ENCODE assay signal across 12 cellular contexts in the genomic region with DNA sequence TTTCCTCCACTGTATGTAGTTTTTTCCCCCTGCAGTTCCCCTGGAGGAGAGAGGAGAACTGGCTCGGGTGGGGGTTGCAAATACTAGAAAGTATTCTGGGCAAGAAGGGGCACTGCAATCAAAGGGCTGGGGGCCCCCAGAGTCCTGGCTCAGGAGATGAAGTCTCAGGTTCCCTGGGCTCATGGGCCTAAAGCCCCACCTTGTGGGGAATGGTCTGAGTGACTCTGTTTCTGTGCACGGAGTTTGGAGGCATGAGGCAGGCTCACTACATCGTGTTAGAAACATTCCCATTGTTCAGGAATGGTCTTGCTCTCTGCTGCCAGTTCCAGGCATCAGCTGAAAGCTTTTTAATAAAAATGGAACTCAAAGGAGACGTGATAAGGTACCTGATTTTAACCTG.
DNase-seq lines count a peak whose midpoint lies in the region; ATAC-seq, FAIRE-seq and TF ChIP-seq lines count a peak whose summit lies in the region.
"Had no signal": no experiment of that assay in that cellular context is flagged by ENCODE, and none has a peak within 500 bp of the region (broad histone marks: within the 10 kb centered on the region; RNA-seq: fewer than 3 reads in every experiment).

No MANE protein-coding gene starts in this region.

- H3F3A ChIP-seq in neural progenitor cell (ENCODE audit: low read depth) = no peaks in the 10 kb centered on the region

- H3K23ac ChIP-seq in H1 (ENCODE audit: insufficient read length) = no peak overlapping the region

- H3K23me2 ChIP-seq in H1 (ENCODE audit: low read depth, low read length) = no peaks in the 10 kb centered on the region

- H2BK20ac ChIP-seq in H1 (ENCODE audit: low read length) = no peak overlapping the region

- no peak overlapping the region for H3K4me3 Mint-ChIP-seq in neural progenitor cell
- H3K4me3 Mint-ChIP-seq: activated naive CD4-positive, alpha-beta T cell treated with anti-CD3 and anti-CD28 coated beads, Interleukin-2, amount 50 U/mL, for 24 hours had no signal

- H3K4me1 ChIP-seq in H1 (replicated peaks in 1 of 4; ENCODE audit: control insufficient read depth in 3 of 4, insufficient read depth in 4 of 4, low read length in 3 of 4) (no peaks in the 10 kb centered on the region; a peak in 1 of 7 replicates), neural progenitor cell (peaks cover 4% of the 10 kb centered on the region)
- H3K4me1 ChIP-seq: upper lobe of right lung had no signal

- H3K56ac ChIP-seq in H1 (replicated peaks; ENCODE audit: insufficient read length, low read depth, low read length) = no peak overlapping the region

- no peak overlapping the region for H3K14ac ChIP-seq in H1 (ENCODE audit: insufficient read length)

- H4K20me1 ChIP-seq in H1 (replicated peaks in 1 of 2; ENCODE audit: control insufficient read depth in 1 of 2, insufficient read depth in 2 of 2, low read length in 2 of 2) = no peaks in the 10 kb centered on the region
- H4K20me1 ChIP-seq in neural progenitor cell (ENCODE audit: low read depth) = no peaks in the 10 kb centered on the region

- TF ChIP-seq EP300 in H1 (IDR thresholded peaks at IDR 0.05; ENCODE audit: borderline replicate concordance in 1 of 2, low read depth in 2 of 2, low read length in 2 of 2) = no peak

- no peak overlapping the region for H4K8ac ChIP-seq in H1 (ENCODE audit: extremely low read depth, insufficient read depth, low read length)

- H3K4me1 Mint-ChIP-seq in neural progenitor cell = peaks cover 26% of the 10 kb centered on the region
- H3K4me1 Mint-ChIP-seq: activated naive CD4-positive, alpha-beta T cell treated with anti-CD3 and anti-CD28 coated beads, Interleukin-2, amount 50 U/mL, for 24 hours had no signal

- DNase-seq in DMS 273 (lab: John Stamatoyannopoulos, UW; ENCODE audit: unreplicated experiment) (peak; percentile 69), DMS 273 treated with DMSO at 0.1 percent for 48 hours (lab: John Stamatoyannopoulos, UW) (no peak), NCI-H1694 (lab: John Stamatoyannopoulos, UW) (peak; percentile 44), H1 (ENCODE audit: low read depth in 1 of 2, low spot score in 2 of 2) (peak in 1 of 2 experiments; percentile 43), neural progenitor cell (ENCODE audit: low spot score) (peak; percentile 63)
- DNase-seq in activated naive CD4-positive, alpha-beta T cell (lab: John Stamatoyannopoulos, UW) = no peak
- DNase-seq: stimulated activated CD4-positive, alpha-beta T cell treated with anti-CD3 and anti-CD28 coated beads, Interleukin-4, amount 100 ng/mL, for 4 hours; upper lobe of right lung had no signal

- H3K9ac ChIP-seq in H1 (replicated peaks in 1 of 4; ENCODE audit: extremely low read depth in 1 of 4, low read depth in 3 of 4, low read length in 3 of 4) (no peak overlapping the region), neural progenitor cell (no peak overlapping the region)

- H3K79me2 ChIP-seq in H1 (ENCODE audit: control insufficient read depth in 1 of 2, insufficient read depth in 2 of 2, low read length in 2 of 2) (no peaks in the 10 kb centered on the region), neural progenitor cell (ENCODE audit: low read depth) (no peaks in the 10 kb centered on the region)

- 37% methylated on average over 3 of the region's 4 CpGs; no CpG with 5 or more reads in 1 of the 2 experiments for WGBS in H1 (ENCODE audit: extremely low coverage in 1 of 2, insufficient coverage in 1 of 2, insufficient read length in 1 of 2, insufficient replicate concordance in 2 of 2, low coverage in 1 of 2, low lambda C conversion rate in 2 of 2, missing lambda C conversion rate in 1 of 2), 2 experiments

- no peaks in the 10 kb centered on the region for H3K79me1 ChIP-seq in H1 (ENCODE audit: low read depth, low read length)

- H3K27ac Mint-ChIP-seq in neural progenitor cell = peak overlapping the region; percentile 90
- H3K27ac Mint-ChIP-seq: activated naive CD4-positive, alpha-beta T cell treated with anti-CD3 and anti-CD28 coated beads, Interleukin-2, amount 50 U/mL, for 24 hours had no signal

- no peak overlapping the region for H2BK5ac ChIP-seq in H1 (ENCODE audit: low read depth, low read length)

- H3K9me3 ChIP-seq in H1 (ENCODE audit: insufficient read depth in 2 of 2, low read depth in 1 of 2, low read length in 1 of 2) = no peaks in the 10 kb centered on the region
- peaks cover 5% of the 10 kb centered on the region for H3K9me3 ChIP-seq in neural progenitor cell (ENCODE audit: low read depth)
- H3K9me3 ChIP-seq: upper lobe of right lung had no signal

- H2BK12ac ChIP-seq in H1 (ENCODE audit: low read depth, low read length) = no peak overlapping the region

- CTCF ChIA-PET in H1 (lab: Charles Lee; ENCODE audit: partially characterized antibody) = interaction anchor here (0.7 to 1.8 kb wide), 10 partner anchors 8 to 215 kb away, joined by 3 to 5 read pairs (median 4); a partner anchor contains a TSS

- H3K4me2 ChIP-seq in H1 (ENCODE audit: insufficient read depth in 1 of 2, low read depth in 2 of 2, low read length in 2 of 2) (no peak overlapping the region), neural progenitor cell (no peak overlapping the region)

- no peak overlapping the region for H2BK120ac ChIP-seq in H1 (replicated peaks; ENCODE audit: low read depth, low read length)

- no peak for TF ChIP-seq POLR2A in H1 (IDR thresholded peaks at IDR 0.05; ENCODE audit: control extremely low read depth in 1 of 2, low read depth in 2 of 2, low read length in 2 of 2)

- H3K36me3 Mint-ChIP-seq in neural progenitor cell = peaks cover 11% of the 10 kb centered on the region

- no peak overlapping the region for H3K18ac ChIP-seq in H1 (ENCODE audit: extremely low read depth, low read length)

- H3K4ac ChIP-seq in H1 (replicated peaks; ENCODE audit: insufficient read length, low read depth, low read length) = no peak overlapping the region

- H3K4me3 ChIP-seq in H1 (ENCODE audit: extremely low read depth in 1 of 4, insufficient read depth in 2 of 4, low read depth in 3 of 4, low read length in 4 of 4) = no peak overlapping the region
- H3K4me3 ChIP-seq in neural progenitor cell = no peak overlapping the region
- H3K4me3 ChIP-seq: upper lobe of right lung had no signal

- ATAC-seq in HG03521 (IDR thresholded peaks at IDR 0.05; ENCODE audit: unreplicated experiment) (no peak), GM18868 (IDR thresholded peaks at IDR 0.05; ENCODE audit: unreplicated experiment) (no peak)
- ATAC-seq: upper lobe of right lung had no signal

- TF ChIP-seq CTCF in H1 (IDR thresholded peaks at IDR 0.05; ENCODE audit: control extremely low read depth in 1 of 3, insufficient read depth in 1 of 3, low read depth in 1 of 3, low read length in 3 of 3) = peak; percentile 45 to 54 (median 50)
- TF ChIP-seq CTCF in neural progenitor cell (IDR thresholded peaks at IDR 0.05) = peak; percentile 51

- H3K27me3 Mint-ChIP-seq in neural progenitor cell (ENCODE audit: insufficient read depth, low read depth) = no peaks in the 10 kb centered on the region
- H3K27me3 Mint-ChIP-seq: activated naive CD4-positive, alpha-beta T cell treated with anti-CD3 and anti-CD28 coated beads, Interleukin-2, amount 50 U/mL, for 24 hours had no signal

- H4K91ac ChIP-seq in H1 (replicated peaks; ENCODE audit: insufficient read length, low read length) = no peak overlapping the region

- no peak overlapping the region for H4K5ac ChIP-seq in H1 (ENCODE audit: insufficient read length, low read depth, low read length)

- no peak overlapping the region for H2AK5ac ChIP-seq in H1 (ENCODE audit: low read depth, low read length)

- FAIRE-seq in H1 (lab: Jason Lieb, UNC) = peak; percentile 66

- peak; percentile 68 to 75 for TF ChIP-seq RAD21 in H1 (IDR thresholded peaks at IDR 0.05 in 1 of 2, conservative IDR thresholded peaks at IDR 0.05 in 1 of 2; ENCODE audit: low read depth in 2 of 2, low read length in 2 of 2)

- H2AFZ ChIP-seq in H1 (ENCODE audit: low read length) = no peak overlapping the region
- no peak overlapping the region for H2AFZ ChIP-seq in neural progenitor cell (replicated peaks)

- POLR2A ChIA-PET in H1 (lab: Charles Lee; ENCODE audit: partially characterized antibody) = no interaction called here

- H3K9me3 Mint-ChIP-seq in neural progenitor cell = no peaks in the 10 kb centered on the region
- H3K9me3 Mint-ChIP-seq: activated naive CD4-positive, alpha-beta T cell treated with anti-CD3 and anti-CD28 coated beads, Interleukin-2, amount 50 U/mL, for 24 hours had no signal

- H3K27ac ChIP-seq in H1 (ENCODE audit: low read depth, low read length) (no peak overlapping the region), neural progenitor cell (no peak overlapping the region)
- H3K27ac ChIP-seq: 22Rv1, upper lobe of right lung had no signal

- no peak overlapping the region for H2BK15ac ChIP-seq in H1 (ENCODE audit: low read length)

- H3K36me3 ChIP-seq in H1 (ENCODE audit: control insufficient read depth in 2 of 4, insufficient read depth in 4 of 4, low read length in 3 of 4) (no peaks in the 10 kb centered on the region), neural progenitor cell (no peaks in the 10 kb centered on the region)
- H3K36me3 ChIP-seq: upper lobe of right lung had no signal

- no peaks in the 10 kb centered on the region for H3K27me3 ChIP-seq in H1 (replicated peaks in 1 of 4; ENCODE audit: control insufficient read depth in 3 of 4, extremely low read depth in 1 of 4, insufficient read depth in 3 of 4, low read length in 3 of 4)
- no peaks in the 10 kb centered on the region for H3K27me3 ChIP-seq in neural progenitor cell
- H3K27me3 ChIP-seq: upper lobe of right lung had no signal

TF ChIP-seq in H1, 55 proteins besides CTCF, POLR2A, EP300 and RAD21 (continues in another document):
- TF ChIP-seq POLR2AphosphoS5 (IDR thresholded peaks at IDR 0.05; ENCODE audit: low read depth, low read length) (no peak), EGR1 (IDR thresholded peaks at IDR 0.05; ENCODE audit: borderline replicate concordance, low read depth, low read length) (no peak), SP4 (IDR thresholded peaks at IDR 0.05; ENCODE audit: low read length) (no peak), CBX5 (IDR thresholded peaks at IDR 0.05; ENCODE audit: low read depth, low read length) (no peak), JUN (IDR thresholded peaks at IDR 0.05; ENCODE audit: low read depth, low read length) (no peak), BRCA1 (IDR thresholded peaks at IDR 0.05; ENCODE audit: low read depth, low read length) (no peak), SIN3A (conservative IDR thresholded peaks at IDR 0.05 in 1 of 2, IDR thresholded peaks at IDR 0.05 in 1 of 2; ENCODE audit: low read depth in 1 of 2, low read length in 2 of 2) (no peak), TBP (IDR thresholded peaks at IDR 0.05; ENCODE audit: low read depth, low read length) (no peak)
- TF ChIP-seq, protein P1, sequence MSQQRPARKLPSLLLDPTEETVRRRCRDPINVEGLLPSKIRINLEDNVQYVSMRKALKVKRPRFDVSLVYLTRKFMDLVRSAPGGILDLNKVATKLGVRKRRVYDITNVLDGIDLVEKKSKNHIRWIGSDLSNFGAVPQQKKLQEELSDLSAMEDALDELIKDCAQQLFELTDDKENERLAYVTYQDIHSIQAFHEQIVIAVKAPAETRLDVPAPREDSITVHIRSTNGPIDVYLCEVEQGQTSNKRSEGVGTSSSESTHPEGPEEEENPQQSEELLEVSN (IDR thresholded peaks at IDR 0.05) = no peak
- TF ChIP-seq, protein P2, sequence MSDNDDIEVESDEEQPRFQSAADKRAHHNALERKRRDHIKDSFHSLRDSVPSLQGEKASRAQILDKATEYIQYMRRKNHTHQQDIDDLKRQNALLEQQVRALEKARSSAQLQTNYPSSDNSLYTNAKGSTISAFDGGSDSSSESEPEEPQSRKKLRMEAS (IDR thresholded peaks at IDR 0.05) = no peak

Comparison
In these comparisons a context has a peak if more than half of its experiments do, and no peak if none do; other contexts are left out.
1. DNase-seq: peak in DMS 273 (single experiment), NCI-H1694 (single experiment) and neural progenitor cell (single experiment); none in DMS 273 treated with DMSO at 0.1 percent for 48 hours (single experiment) and activated naive CD4-positive, alpha-beta T cell (0 of 4).